8 cellular contexts compared by ENCODE assay signal in genomic region chr13:46894534-46894906, GRCh38. TPM values are rescaled to one million over a fixed set of nuclear protein-coding genes. Genes with fewer than 3 reads are reported as not detected.
DNase-seq lines count a peak whose midpoint lies in the region; ATAC-seq and TF ChIP-seq lines count a peak whose summit lies in the region.

No MANE protein-coding gene starts in this region.

- H3K27ac ChIP-seq in ascending aorta (peak overlapping the region; percentile 71 to 89), left lung (peak overlapping the region in 1 of 2 donors; percentile 22), upper lobe of right lung (peak overlapping the region; percentile 59)

- H3K27ac Mint-ChIP-seq in activated naive CD4-positive, alpha-beta T cell treated with anti-CD3 and anti-CD28 coated beads for 36 hours: no peak overlapping the region

- peak overlapping the region; percentile 58 to 82 for H3K4me3 ChIP-seq in ascending aorta
- peak overlapping the region; percentile 46 to 50 for H3K4me3 ChIP-seq in left lung
- H3K4me3 ChIP-seq in upper lobe of right lung: peak overlapping the region; percentile 68

- H3K9me3 ChIP-seq in ascending aorta (no peaks in the 10 kb centered on the region), left lung (no peaks in the 10 kb centered on the region), upper lobe of right lung (no peaks in the 10 kb centered on the region)

- peaks cover 12% of the 10 kb centered on the region for H3K4me1 Mint-ChIP-seq in activated naive CD4-positive, alpha-beta T cell treated with anti-CD3 and anti-CD28 coated beads for 36 hours (ENCODE audit: low read depth)

- H3K4me1 ChIP-seq in ascending aorta: peaks cover 0 to 3% of the 10 kb centered on the region in 2 donors
- H3K4me1 ChIP-seq in left lung: peaks cover 0 to 12% of the 10 kb centered on the region in 2 donors
- peaks cover 4% of the 10 kb centered on the region for H3K4me1 ChIP-seq in upper lobe of right lung

- no peaks in the 10 kb centered on the region for H3K36me3 Mint-ChIP-seq in activated naive CD4-positive, alpha-beta T cell treated with anti-CD3 and anti-CD28 coated beads for 36 hours (ENCODE audit: low read depth)

- peak overlapping the region; percentile 15 for H3K4me3 Mint-ChIP-seq in activated naive CD4-positive, alpha-beta T cell treated with anti-CD3 and anti-CD28 coated beads for 36 hours

- CTCF ChIA-PET in activated naive CD4-positive, alpha-beta T cell treated with anti-CD3 and anti-CD28 coated beads for 36 hours (lab: Charles Lee): interaction anchor here (0.6 to 2.5 kb wide), 15 partner anchors 8 to 1856 kb away, joined by 3 to 11 read pairs (median 4); no protein-coding TSS in a partner anchor

- intact Hi-C loops in activated naive CD4-positive, alpha-beta T cell treated with anti-CD3 and anti-CD28 coated beads for 36 hours (cut with micrococcal nuclease): loop anchor here (1.0 to 10.0 kb wide), 3 partner anchors 63 to 1870 kb away; no protein-coding TSS in a partner anchor
- intact Hi-C loops in ascending aorta (cut with DNase I): loop anchor here (1.0 to 10.0 kb wide), 3 partner anchors 97 to 190 kb away; partner anchors contain the start of gene ESD
- intact Hi-C loops in left lung (cut with DNase I): no loop called here
- intact Hi-C loops in upper lobe of right lung (cut with DNase I): no loop called here

- TF ChIP-seq CTCF in ascending aorta (IDR thresholded peaks at IDR 0.05) (no peak), left lung (IDR thresholded peaks at IDR 0.05) (no peak), upper lobe of right lung (IDR thresholded peaks at IDR 0.05) (no peak)

- H3K27me3 Mint-ChIP-seq in activated naive CD4-positive, alpha-beta T cell treated with anti-CD3 and anti-CD28 coated beads for 36 hours (ENCODE audit: low read depth): peaks cover 55% of the 10 kb centered on the region

- ATAC-seq in left lung: no peak
- no peak for ATAC-seq in upper lobe of right lung

- no peaks in the 10 kb centered on the region for H3K27me3 ChIP-seq in ascending aorta
- peaks cover 0 to 21% of the 10 kb centered on the region in 2 donors for H3K27me3 ChIP-seq in left lung
- no peaks in the 10 kb centered on the region for H3K27me3 ChIP-seq in upper lobe of right lung

- no peak for DNase-seq in activated naive CD4-positive, alpha-beta T cell treated with anti-CD3 and anti-CD28 coated beads for 36 hours
- DNase-seq in activated naive CD4-positive, alpha-beta T cell treated with anti-CD3 and anti-CD28 coated beads, Interleukin-2, amount 50 U/mL, for 16 hours: no peak
- DNase-seq in ascending aorta (ENCODE audit: low spot score in 2 of 2) (no peak), left lung (no peak), upper lobe of right lung (no peak), NCI-H2029 (lab: John Stamatoyannopoulos, UW) (no peak), Ammon's horn (ENCODE audit: low spot score) (no peak)
- DNase-seq in stimulated activated CD8-positive, alpha-beta memory T cell treated with anti-CD3 and anti-CD28 coated beads, Interleukin-4, amount 100 ng/mL, for 48 hours: no peak

- H3K9me3 Mint-ChIP-seq in activated naive CD4-positive, alpha-beta T cell treated with anti-CD3 and anti-CD28 coated beads for 36 hours: no peaks in the 10 kb centered on the region

- H3K36me3 ChIP-seq in ascending aorta (no peaks in the 10 kb centered on the region), left lung (no peaks in the 10 kb centered on the region), upper lobe of right lung (no peaks in the 10 kb centered on the region)

RNA-seq across cellular contexts. Expression of gene HTR2A, which starts 2.3 kb away (rescaled TPM):
- not detected for total RNA-seq in activated naive CD4-positive, alpha-beta T cell treated with anti-CD3 and anti-CD28 coated beads for 36 hours
- total RNA-seq in ascending aorta (not detected), left lung (1 to 10 TPM in 1 of 2 donors, under 1 TPM in 1; 0.29 to 1.8 TPM), upper lobe of right lung (0.90 TPM)

Comparison
In these comparisons a context has a peak if more than half of its experiments do, and no peak if none do; other contexts are left out.
1. intact Hi-C loops: an anchor here in activated naive CD4-positive, alpha-beta T cell treated with anti-CD3 and anti-CD28 coated beads for 36 hours (1.0 to 10.0 kb wide) and ascending aorta (1.0 to 10.0 kb wide); none called in left lung and upper lobe of right lung.